1 cellular context compared by ENCODE assay signal in the genomic region with DNA sequence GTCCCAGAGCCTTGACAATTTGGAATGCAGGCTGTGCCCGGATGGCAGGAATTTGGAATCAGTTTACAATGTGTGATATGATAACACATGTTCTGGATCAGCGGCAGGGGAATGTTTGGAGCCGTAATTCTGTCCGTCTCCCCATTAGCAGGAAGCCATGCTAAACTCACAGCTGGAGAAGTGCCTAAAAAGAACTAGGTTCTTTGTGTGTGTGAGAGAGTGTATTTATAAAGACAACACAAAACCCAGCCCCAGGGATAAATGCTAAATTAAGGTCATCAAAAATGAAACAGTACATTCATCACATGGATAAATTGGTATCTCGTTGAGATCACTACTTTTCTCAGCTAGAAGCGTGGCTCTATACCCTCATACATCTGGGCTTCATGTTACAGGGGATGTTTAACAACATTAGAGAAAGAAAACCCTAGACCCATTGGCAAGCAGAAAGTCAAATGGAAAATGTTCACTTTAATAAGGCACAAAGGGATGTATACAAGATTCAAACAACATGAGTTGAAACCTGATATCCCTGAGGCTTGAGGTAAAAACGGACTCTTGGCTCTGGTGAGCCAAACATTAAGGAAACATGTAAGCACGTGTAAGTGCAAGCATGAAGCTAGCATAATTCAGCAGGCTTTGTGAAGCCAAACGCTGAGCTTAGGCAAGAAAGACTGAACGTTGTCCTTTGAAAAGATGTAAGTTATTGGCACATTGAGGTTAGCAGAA.
A peak's percentile ranks its signal among the peaks of the same experiment; 100 is the strongest.
TF ChIP-seq lines count a peak whose summit lies in the region.

No MANE protein-coding gene starts in this region.

TF ChIP-seq in K562, 482 proteins besides CTCF, POLR2A, EP300 and RAD21 (continued from another document):
- TF ChIP-seq, protein P1, sequence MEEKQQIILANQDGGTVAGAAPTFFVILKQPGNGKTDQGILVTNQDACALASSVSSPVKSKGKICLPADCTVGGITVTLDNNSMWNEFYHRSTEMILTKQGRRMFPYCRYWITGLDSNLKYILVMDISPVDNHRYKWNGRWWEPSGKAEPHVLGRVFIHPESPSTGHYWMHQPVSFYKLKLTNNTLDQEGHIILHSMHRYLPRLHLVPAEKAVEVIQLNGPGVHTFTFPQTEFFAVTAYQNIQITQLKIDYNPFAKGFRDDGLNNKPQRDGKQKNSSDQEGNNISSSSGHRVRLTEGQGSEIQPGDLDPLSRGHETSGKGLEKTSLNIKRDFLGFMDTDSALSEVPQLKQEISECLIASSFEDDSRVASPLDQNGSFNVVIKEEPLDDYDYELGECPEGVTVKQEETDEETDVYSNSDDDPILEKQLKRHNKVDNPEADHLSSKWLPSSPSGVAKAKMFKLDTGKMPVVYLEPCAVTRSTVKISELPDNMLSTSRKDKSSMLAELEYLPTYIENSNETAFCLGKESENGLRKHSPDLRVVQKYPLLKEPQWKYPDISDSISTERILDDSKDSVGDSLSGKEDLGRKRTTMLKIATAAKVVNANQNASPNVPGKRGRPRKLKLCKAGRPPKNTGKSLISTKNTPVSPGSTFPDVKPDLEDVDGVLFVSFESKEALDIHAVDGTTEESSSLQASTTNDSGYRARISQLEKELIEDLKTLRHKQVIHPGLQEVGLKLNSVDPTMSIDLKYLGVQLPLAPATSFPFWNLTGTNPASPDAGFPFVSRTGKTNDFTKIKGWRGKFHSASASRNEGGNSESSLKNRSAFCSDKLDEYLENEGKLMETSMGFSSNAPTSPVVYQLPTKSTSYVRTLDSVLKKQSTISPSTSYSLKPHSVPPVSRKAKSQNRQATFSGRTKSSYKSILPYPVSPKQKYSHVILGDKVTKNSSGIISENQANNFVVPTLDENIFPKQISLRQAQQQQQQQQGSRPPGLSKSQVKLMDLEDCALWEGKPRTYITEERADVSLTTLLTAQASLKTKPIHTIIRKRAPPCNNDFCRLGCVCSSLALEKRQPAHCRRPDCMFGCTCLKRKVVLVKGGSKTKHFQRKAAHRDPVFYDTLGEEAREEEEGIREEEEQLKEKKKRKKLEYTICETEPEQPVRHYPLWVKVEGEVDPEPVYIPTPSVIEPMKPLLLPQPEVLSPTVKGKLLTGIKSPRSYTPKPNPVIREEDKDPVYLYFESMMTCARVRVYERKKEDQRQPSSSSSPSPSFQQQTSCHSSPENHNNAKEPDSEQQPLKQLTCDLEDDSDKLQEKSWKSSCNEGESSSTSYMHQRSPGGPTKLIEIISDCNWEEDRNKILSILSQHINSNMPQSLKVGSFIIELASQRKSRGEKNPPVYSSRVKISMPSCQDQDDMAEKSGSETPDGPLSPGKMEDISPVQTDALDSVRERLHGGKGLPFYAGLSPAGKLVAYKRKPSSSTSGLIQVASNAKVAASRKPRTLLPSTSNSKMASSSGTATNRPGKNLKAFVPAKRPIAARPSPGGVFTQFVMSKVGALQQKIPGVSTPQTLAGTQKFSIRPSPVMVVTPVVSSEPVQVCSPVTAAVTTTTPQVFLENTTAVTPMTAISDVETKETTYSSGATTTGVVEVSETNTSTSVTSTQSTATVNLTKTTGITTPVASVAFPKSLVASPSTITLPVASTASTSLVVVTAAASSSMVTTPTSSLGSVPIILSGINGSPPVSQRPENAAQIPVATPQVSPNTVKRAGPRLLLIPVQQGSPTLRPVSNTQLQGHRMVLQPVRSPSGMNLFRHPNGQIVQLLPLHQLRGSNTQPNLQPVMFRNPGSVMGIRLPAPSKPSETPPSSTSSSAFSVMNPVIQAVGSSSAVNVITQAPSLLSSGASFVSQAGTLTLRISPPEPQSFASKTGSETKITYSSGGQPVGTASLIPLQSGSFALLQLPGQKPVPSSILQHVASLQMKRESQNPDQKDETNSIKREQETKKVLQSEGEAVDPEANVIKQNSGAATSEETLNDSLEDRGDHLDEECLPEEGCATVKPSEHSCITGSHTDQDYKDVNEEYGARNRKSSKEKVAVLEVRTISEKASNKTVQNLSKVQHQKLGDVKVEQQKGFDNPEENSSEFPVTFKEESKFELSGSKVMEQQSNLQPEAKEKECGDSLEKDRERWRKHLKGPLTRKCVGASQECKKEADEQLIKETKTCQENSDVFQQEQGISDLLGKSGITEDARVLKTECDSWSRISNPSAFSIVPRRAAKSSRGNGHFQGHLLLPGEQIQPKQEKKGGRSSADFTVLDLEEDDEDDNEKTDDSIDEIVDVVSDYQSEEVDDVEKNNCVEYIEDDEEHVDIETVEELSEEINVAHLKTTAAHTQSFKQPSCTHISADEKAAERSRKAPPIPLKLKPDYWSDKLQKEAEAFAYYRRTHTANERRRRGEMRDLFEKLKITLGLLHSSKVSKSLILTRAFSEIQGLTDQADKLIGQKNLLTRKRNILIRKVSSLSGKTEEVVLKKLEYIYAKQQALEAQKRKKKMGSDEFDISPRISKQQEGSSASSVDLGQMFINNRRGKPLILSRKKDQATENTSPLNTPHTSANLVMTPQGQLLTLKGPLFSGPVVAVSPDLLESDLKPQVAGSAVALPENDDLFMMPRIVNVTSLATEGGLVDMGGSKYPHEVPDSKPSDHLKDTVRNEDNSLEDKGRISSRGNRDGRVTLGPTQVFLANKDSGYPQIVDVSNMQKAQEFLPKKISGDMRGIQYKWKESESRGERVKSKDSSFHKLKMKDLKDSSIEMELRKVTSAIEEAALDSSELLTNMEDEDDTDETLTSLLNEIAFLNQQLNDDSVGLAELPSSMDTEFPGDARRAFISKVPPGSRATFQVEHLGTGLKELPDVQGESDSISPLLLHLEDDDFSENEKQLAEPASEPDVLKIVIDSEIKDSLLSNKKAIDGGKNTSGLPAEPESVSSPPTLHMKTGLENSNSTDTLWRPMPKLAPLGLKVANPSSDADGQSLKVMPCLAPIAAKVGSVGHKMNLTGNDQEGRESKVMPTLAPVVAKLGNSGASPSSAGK (IDR thresholded peaks at IDR 0.05): peak; percentile 77
